ENCODE assay signal across 8 cellular contexts in genomic region chr7:89002942-89003618, GRCh38.
DNase-seq lines count a peak whose midpoint lies in the region; ATAC-seq and TF ChIP-seq lines count a peak whose summit lies in the region.

No MANE protein-coding gene starts in this region.

- H3K4me3 ChIP-seq in left ventricle myocardium inferior (peak overlapping the region; percentile 39), choroid plexus epithelial cell (ENCODE audit: low read depth, low read length) (peak overlapping the region; percentile 12), thyroid gland (replicated peaks in 1 of 3) (peak overlapping the region in 1 of 3 donors; percentile 8)

- no peak for TF ChIP-seq POLR2A in thyroid gland (IDR thresholded peaks at IDR 0.05)

- DNase-seq in left ventricle myocardium inferior (no peak), left ventricle myocardium superior (no peak), choroid plexus epithelial cell (ENCODE audit: low read depth) (peak; percentile 21), thyroid gland (no peak), NCI-H2029 (lab: John Stamatoyannopoulos, UW) (no peak), NCI-H524 (lab: John Stamatoyannopoulos, UW) (no peak), AG08395 (ENCODE audit: low spot score) (no peak)

- H3K9me3 ChIP-seq in left ventricle myocardium inferior (replicated peaks), result no peaks in the 10 kb centered on the region
- no peaks in the 10 kb centered on the region for H3K9me3 ChIP-seq in thyroid gland

- H3K36me3 ChIP-seq in left ventricle myocardium inferior (no peaks in the 10 kb centered on the region), thyroid gland (no peaks in the 10 kb centered on the region)

- H3K4me1 ChIP-seq in left ventricle myocardium inferior (no peaks in the 10 kb centered on the region), thyroid gland (peaks cover 13 to 25% of the 10 kb centered on the region in 2 donors)

- WGBS in thyroid gland, 2 donors, result 51 to 70% methylated on average over 2 of the region's 2 CpGs

- TF ChIP-seq CTCF in left ventricle myocardium inferior (IDR thresholded peaks at IDR 0.05; ENCODE audit: borderline replicate concordance) (no peak), choroid plexus epithelial cell (conservative IDR thresholded peaks at IDR 0.05; ENCODE audit: low read depth, low read length) (no peak), thyroid gland (IDR thresholded peaks at IDR 0.05) (no peak)

- intact Hi-C loops in left ventricle myocardium inferior (cut with micrococcal nuclease), result no loop called here
- intact Hi-C loops in left ventricle myocardium superior (cut with micrococcal nuclease), result no loop called here
- intact Hi-C loops in thyroid gland (cut with DNase I), result no loop called here

- no peaks in the 10 kb centered on the region for H3K27me3 ChIP-seq in left ventricle myocardium inferior (ENCODE audit: low read depth)
- no peaks in the 10 kb centered on the region for H3K27me3 ChIP-seq in thyroid gland

- H3K27ac ChIP-seq in left ventricle myocardium inferior (replicated peaks) (no peak overlapping the region), thyroid gland (peak overlapping the region in 2 of 3 donors; percentile 22 to 42)

- ATAC-seq in left ventricle myocardium superior, result no peak
- peak; percentile 88 for ATAC-seq in HG03139 (IDR thresholded peaks at IDR 0.05; ENCODE audit: unreplicated experiment)
